1 cellular context compared by ENCODE assay signal in genomic region chr6:127515794-127516675, GRCh38.
TF ChIP-seq lines count a peak whose summit lies in the region.

No MANE protein-coding gene starts in this region.

TF ChIP-seq in HepG2, 621 proteins besides CTCF, POLR2A, EP300 and RAD21 (continued from another document and continues in another):
- no peak for TF ChIP-seq PBX2 (CRISPR knock-in tag; IDR thresholded peaks at IDR 0.05)
- TF ChIP-seq RFX3 (CRISPR knock-in tag; IDR thresholded peaks at IDR 0.05) = no peak
- TF ChIP-seq ZFYVE20 (CRISPR knock-in tag; IDR thresholded peaks at IDR 0.05; ENCODE audit: borderline replicate concordance, low read depth) = no peak
- no peak for TF ChIP-seq ZNF205 (CRISPR knock-in tag; IDR thresholded peaks at IDR 0.05)
- peak; percentile 85; the same call in 1 of the 2 replicates for TF ChIP-seq ZBTB44 (CRISPR knock-in tag; IDR thresholded peaks at IDR 0.05)
- peak; percentile 75 for TF ChIP-seq ZBTB43 (CRISPR knock-in tag; conservative IDR thresholded peaks at IDR 0.05)
- peak; percentile 64; the same call in 1 of the 2 replicates for TF ChIP-seq THRA (CRISPR knock-in tag; IDR thresholded peaks at IDR 0.05; ENCODE audit: borderline replicate concordance)
- TF ChIP-seq ZNF251 (CRISPR knock-in tag; IDR thresholded peaks at IDR 0.05) = no peak
- TF ChIP-seq ZNF501 (CRISPR knock-in tag; IDR thresholded peaks at IDR 0.05) = peak; percentile 51; the same call in 1 of the 2 replicates
- TF ChIP-seq NAIF1 (CRISPR knock-in tag; IDR thresholded peaks at IDR 0.05; ENCODE audit: borderline replicate concordance) = no peak
- 0 out of 2 replicates have a peak, but pooled peaks have one; percentile 87 for TF ChIP-seq ZNF33A (CRISPR knock-in tag; IDR thresholded peaks at IDR 0.05; ENCODE audit: borderline replicate concordance)
- no peak for TF ChIP-seq ZBTB3 (CRISPR knock-in tag; IDR thresholded peaks at IDR 0.05; ENCODE audit: borderline replicate concordance, low read depth)
- no peak for TF ChIP-seq ZNF530 (CRISPR knock-in tag; IDR thresholded peaks at IDR 0.05; ENCODE audit: low read depth)
- no peak for TF ChIP-seq SMARCE1 (IDR thresholded peaks at IDR 0.05; ENCODE audit: borderline replicate concordance)
- TF ChIP-seq MED8 (CRISPR knock-in tag; IDR thresholded peaks at IDR 0.05; ENCODE audit: insufficient replicate concordance) = no peak
- no peak for TF ChIP-seq FOSL1 (CRISPR knock-in tag; IDR thresholded peaks at IDR 0.05; ENCODE audit: borderline replicate concordance)
- TF ChIP-seq HDAC1 (CRISPR knock-in tag; IDR thresholded peaks at IDR 0.05) = peak; percentile 60
- TF ChIP-seq HNF4G (IDR thresholded peaks at IDR 0.05; ENCODE audit: borderline replicate concordance, low read depth, low read length) = no peak
- TF ChIP-seq HNF4G (CRISPR knock-in tag; IDR thresholded peaks at IDR 0.05; ENCODE audit: borderline replicate concordance, low read depth) = no peak; the same call in 1 of the 2 replicates
- TF ChIP-seq TRAFD1 (CRISPR knock-in tag; IDR thresholded peaks at IDR 0.05; ENCODE audit: borderline replicate concordance) = no peak
- TF ChIP-seq NFIC (IDR thresholded peaks at IDR 0.05; ENCODE audit: low read length) = no peak
- 0 out of 2 replicates have a peak, but pooled peaks have one; percentile 33 for TF ChIP-seq ZSCAN25 (CRISPR knock-in tag; IDR thresholded peaks at IDR 0.05)
- no peak for TF ChIP-seq MXI1 (IDR thresholded peaks at IDR 0.05; ENCODE audit: borderline replicate concordance, low read depth, low read length)
- no peak for TF ChIP-seq ZHX2 (IDR thresholded peaks at IDR 0.05; ENCODE audit: low read depth)
- TF ChIP-seq ZHX2 (CRISPR knock-in tag; IDR thresholded peaks at IDR 0.05; ENCODE audit: borderline replicate concordance) = peak; percentile 36; the same call in 1 of the 2 replicates
- peak; percentile 66 for TF ChIP-seq KDM3A (CRISPR knock-in tag; IDR thresholded peaks at IDR 0.05; ENCODE audit: low read depth)
- TF ChIP-seq ZNF652 (CRISPR knock-in tag; IDR thresholded peaks at IDR 0.05; ENCODE audit: borderline replicate concordance, low read depth) = no peak
- no peak for TF ChIP-seq ZNF577 (CRISPR knock-in tag; IDR thresholded peaks at IDR 0.05; ENCODE audit: borderline replicate concordance, low read depth)
- TF ChIP-seq KDM5B (CRISPR knock-in tag; IDR thresholded peaks at IDR 0.05; ENCODE audit: borderline replicate concordance) = peak; percentile 91; the same call in 1 of the 2 replicates
- no peak for TF ChIP-seq BHLHE40 (IDR thresholded peaks at IDR 0.05; ENCODE audit: low read length)
- TF ChIP-seq ZBTB7B (CRISPR knock-in tag; IDR thresholded peaks at IDR 0.05) = peak; percentile 75; the same call in 1 of the 2 replicates
- TF ChIP-seq HMGA1 (CRISPR knock-in tag; conservative IDR thresholded peaks at IDR 0.05) = no peak
- TF ChIP-seq ARNT (IDR thresholded peaks at IDR 0.05) = no peak
- TF ChIP-seq NFATC3 (CRISPR knock-in tag; IDR thresholded peaks at IDR 0.05) = no peak
- no peak for TF ChIP-seq ZMYM2 (CRISPR knock-in tag; IDR thresholded peaks at IDR 0.05)
- TF ChIP-seq TSC22D2 (CRISPR knock-in tag; IDR thresholded peaks at IDR 0.05; ENCODE audit: borderline replicate concordance) = peak; percentile 87; the same call in 1 of the 2 replicates
- peak; percentile 49; the same call in 1 of the 2 replicates for TF ChIP-seq KDM4B (CRISPR knock-in tag; IDR thresholded peaks at IDR 0.05)
- TF ChIP-seq ZNF841 (CRISPR knock-in tag; IDR thresholded peaks at IDR 0.05; ENCODE audit: borderline replicate concordance) = no peak
- TF ChIP-seq RFXAP (CRISPR knock-in tag; IDR thresholded peaks at IDR 0.05; ENCODE audit: borderline replicate concordance) = no peak
- no peak for TF ChIP-seq TEAD3 (CRISPR knock-in tag; optimal IDR thresholded peaks at IDR 0.05; ENCODE audit: borderline replicate concordance)
- peak; percentile 40 for TF ChIP-seq HNRNPK (IDR thresholded peaks at IDR 0.05; ENCODE audit: low read depth, low read length, poor library complexity, severe bottlenecking)
- no peak for TF ChIP-seq MAF1 (CRISPR knock-in tag; IDR thresholded peaks at IDR 0.05; ENCODE audit: borderline replicate concordance)
- TF ChIP-seq USF2 (IDR thresholded peaks at IDR 0.05; ENCODE audit: low read depth, low read length) = no peak
- TF ChIP-seq USF2 (CRISPR knock-in tag; IDR thresholded peaks at IDR 0.05; ENCODE audit: borderline replicate concordance) = no peak
